8 cellular contexts compared by ENCODE assay signal in genomic region chr7:100271716-100272537, GRCh38. TPM values are rescaled to one million over a fixed set of nuclear protein-coding genes. Genes with fewer than 3 reads are reported as not detected.
DNase-seq lines count a peak whose midpoint lies in the region; ATAC-seq and TF ChIP-seq lines count a peak whose summit lies in the region.

No MANE protein-coding gene starts in this region.

- POLR2A ChIA-PET in Panc1 (lab: Charles Lee): interaction anchor here (0.6 kb wide), 1 partner anchor 157 kb away, joined by 4 read pairs; the partner anchor contains the start of gene ZCWPW1
- POLR2A ChIA-PET in naive thymus-derived CD8-positive, alpha-beta T cell (lab: Charles Lee): interaction anchor here (0.6 to 1.5 kb wide), 8 partner anchors 14 to 171 kb away, joined by 3 to 9 read pairs (median 3); partner anchors contain the start of genes MCM7, PVRIG and ZCWPW1

- H3K36me3 ChIP-seq in DND-41 (ENCODE audit: insufficient read depth, low read length): peaks cover 10% of the 10 kb centered on the region; the same call in 1 of the 2 replicates
- no peaks in the 10 kb centered on the region for H3K36me3 ChIP-seq in KMS-11 (ENCODE audit: insufficient read depth)
- H3K36me3 ChIP-seq in Panc1 (ENCODE audit: control insufficient read depth, insufficient read depth, low read length): no peaks in the 10 kb centered on the region

- ATAC-seq in DND-41 (ENCODE audit: insufficient read depth, low read depth): peak; percentile 88
- ATAC-seq in GM21737 (IDR thresholded peaks at IDR 0.05; ENCODE audit: unreplicated experiment): peak; percentile 89
- peak; percentile 89 for ATAC-seq in Panc1
- peak; percentile 94 to 95 for ATAC-seq in naive thymus-derived CD8-positive, alpha-beta T cell
- peak; percentile 95 to 97 for ATAC-seq in stimulated activated naive B cell treated with anti-CD40 and anti-IgM and Interleukin-4, amounts not matched to agents 10 μg/mL and 1 μg/mL and 100 μg/mL, for 72 hours (replicated peaks)

- peak overlapping the region; percentile 74 to 90 (median 79) for H3K4me3 Mint-ChIP-seq in naive thymus-derived CD8-positive, alpha-beta T cell
- peak overlapping the region; percentile 81 to 84 for H3K4me3 Mint-ChIP-seq in stimulated activated naive B cell treated with anti-CD40 and anti-IgM and Interleukin-4, amounts not matched to agents 10 μg/mL and 1 μg/mL and 100 μg/mL, for 72 hours

- intact Hi-C loops in Panc1 (cut with micrococcal nuclease; ENCODE audit: unreplicated experiment): no loop called here

- no peaks in the 10 kb centered on the region for H3K9me3 Mint-ChIP-seq in naive thymus-derived CD8-positive, alpha-beta T cell
- no peaks in the 10 kb centered on the region for H3K9me3 Mint-ChIP-seq in stimulated activated naive B cell treated with anti-CD40 and anti-IgM and Interleukin-4, amounts not matched to agents 10 μg/mL and 1 μg/mL and 100 μg/mL, for 72 hours

- BruUV-seq in Panc1 (replicated peaks; lab: Mats Ljungman, UMichigan): no TSS peak

- H3K9me3 ChIP-seq in DND-41 (ENCODE audit: insufficient read depth, low read length, severe bottlenecking) (no peaks in the 10 kb centered on the region), Panc1 (ENCODE audit: control insufficient read depth, insufficient read depth, low read depth, low read length) (no peaks in the 10 kb centered on the region)

- H3K79me2 ChIP-seq in DND-41 (ENCODE audit: insufficient read depth, low read length) (peaks cover 44% of the 10 kb centered on the region), KMS-11 (ENCODE audit: insufficient read depth, low read depth) (peaks cover 16% of the 10 kb centered on the region; the same call in 1 of the 2 replicates)

- H3K4me2 ChIP-seq in DND-41 (ENCODE audit: insufficient read depth, low read length) (peak overlapping the region; percentile 77), KMS-11 (peak overlapping the region; percentile 53)

- peak; percentile 48 for TF ChIP-seq CTCF in DND-41 (IDR thresholded peaks at IDR 0.05; ENCODE audit: borderline replicate concordance, extremely low read depth, low read length, poor library complexity, severe bottlenecking)
- TF ChIP-seq CTCF in KMS-11 (conservative IDR thresholded peaks at IDR 0.05; ENCODE audit: low read depth, low read length): no peak
- TF ChIP-seq CTCF in Panc1 (IDR thresholded peaks at IDR 0.05): no peak; the same call in 1 of the 2 replicates
- TF ChIP-seq CTCF in fibroblast of mammary gland (conservative IDR thresholded peaks at IDR 0.05; ENCODE audit: control insufficient read depth, insufficient read depth, low read depth, low read length): no peak

- H3K27me3 ChIP-seq in DND-41 (ENCODE audit: insufficient read depth, low read length, poor library complexity) (no peaks in the 10 kb centered on the region), KMS-11 (ENCODE audit: insufficient read depth, low read depth) (no peaks in the 10 kb centered on the region), Panc1 (ENCODE audit: control insufficient read depth, insufficient read depth, low read length) (no peaks in the 10 kb centered on the region)

- H3K27ac ChIP-seq in DND-41 (ENCODE audit: low read length) (peak overlapping the region; percentile 69), KMS-11 (peak overlapping the region; percentile 23; the same call in 1 of the 2 replicates), Panc1 (ENCODE audit: low read length) (0 out of 2 replicates have a peak overlapping the region, but pooled peaks have one; percentile 30)

- H3K27ac Mint-ChIP-seq in naive thymus-derived CD8-positive, alpha-beta T cell: peak overlapping the region in 8 of 10 donors; percentile 47 to 93 (median 62)
- H3K27ac Mint-ChIP-seq in stimulated activated naive B cell treated with anti-CD40 and anti-IgM and Interleukin-4, amounts not matched to agents 10 μg/mL and 1 μg/mL and 100 μg/mL, for 72 hours: peak overlapping the region; percentile 91

- DNase-seq in DND-41 (peak; percentile 97), Panc1 (ENCODE audit: low read depth, low spot score) (peak; percentile 59), fibroblast of mammary gland (ENCODE audit: low read depth) (peak; percentile 94)
- DNase-seq in activated T-helper 1 cell treated with anti-CD3 and anti-CD28 coated beads, Interleukin-2, amount 50 U/mL, for 16 hours (ENCODE audit: low read depth in 1 of 2, low spot score in 1 of 2): peak; percentile 97 to 98
- peak; percentile 93 to 100 (median 98) for DNase-seq in naive thymus-derived CD8-positive, alpha-beta T cell
- peak; percentile 94 for DNase-seq in stimulated activated naive B cell treated with anti-CD40 and anti-IgM and Interleukin-4, amounts not matched to agents 10 μg/mL and 1 μg/mL and 100 μg/mL, for 72 hours

- peak overlapping the region; percentile 73 for H3K9ac ChIP-seq in DND-41 (ENCODE audit: low read depth, low read length)
- H3K9ac ChIP-seq in KMS-11: peak overlapping the region; percentile 32; the same call in 1 of the 2 replicates

- peaks cover 12 to 35% (median 19%) of the 10 kb centered on the region in 4 donors for H3K4me1 Mint-ChIP-seq in naive thymus-derived CD8-positive, alpha-beta T cell
- H3K4me1 Mint-ChIP-seq in stimulated activated naive B cell treated with anti-CD40 and anti-IgM and Interleukin-4, amounts not matched to agents 10 μg/mL and 1 μg/mL and 100 μg/mL, for 72 hours: peaks cover 17 to 39% of the 10 kb centered on the region in 2 donors

- CTCF ChIA-PET in Panc1 (lab: Charles Lee): interaction anchor here (0.7 kb wide), 1 partner anchor 71 kb away, joined by 3 read pairs; no protein-coding TSS in a partner anchor

- in situ Hi-C loops in Panc1 (cut with HindIII; ENCODE audit: low pct_unique_long_range_greater_than_20kb, low sequenced_read_pairs): no loop called here

- H4K20me1 ChIP-seq in DND-41 (ENCODE audit: insufficient read depth, low read length): peaks cover 21% of the 10 kb centered on the region; the same call in 1 of the 2 replicates
- no peaks in the 10 kb centered on the region for H4K20me1 ChIP-seq in KMS-11 (ENCODE audit: insufficient read depth)

- H3K4me1 ChIP-seq in DND-41 (ENCODE audit: insufficient read depth, low read length) (peaks cover 19% of the 10 kb centered on the region), KMS-11 (ENCODE audit: low read depth, poor library complexity, severe bottlenecking) (peaks cover 13% of the 10 kb centered on the region), Panc1 (ENCODE audit: control insufficient read depth, insufficient read depth, low read length) (peaks cover 8% of the 10 kb centered on the region; the same call in 1 of the 2 replicates)

- H2AFZ ChIP-seq in DND-41 (ENCODE audit: low read depth, low read length) (peak overlapping the region; percentile 90), KMS-11 (ENCODE audit: low read depth) (peak overlapping the region; percentile 91)

- H3K27me3 Mint-ChIP-seq in naive thymus-derived CD8-positive, alpha-beta T cell: no peaks in the 10 kb centered on the region
- no peaks in the 10 kb centered on the region for H3K27me3 Mint-ChIP-seq in stimulated activated naive B cell treated with anti-CD40 and anti-IgM and Interleukin-4, amounts not matched to agents 10 μg/mL and 1 μg/mL and 100 μg/mL, for 72 hours

- peak overlapping the region; percentile 55 to 69; a peak in 3 of 4 replicates for H3K4me3 ChIP-seq in DND-41 (ENCODE audit: low read depth in 1 of 2, low read length in 2 of 2)
- H3K4me3 ChIP-seq in KMS-11 (IDR thresholded peaks at IDR 0.05; ENCODE audit: insufficient read depth, low read depth, low read length): no peak overlapping the region
- peak overlapping the region; percentile 52 to 55 for H3K4me3 ChIP-seq in Panc1 (ENCODE audit: low read depth in 2 of 2, low read length in 2 of 2)
- H3K4me3 ChIP-seq in fibroblast of mammary gland (ENCODE audit: control insufficient read depth, low read depth, low read length): peak overlapping the region; percentile 49

- peaks cover 0 to 5% (median 0%) of the 10 kb centered on the region in 3 donors for H3K36me3 Mint-ChIP-seq in naive thymus-derived CD8-positive, alpha-beta T cell
- no peaks in the 10 kb centered on the region for H3K36me3 Mint-ChIP-seq in stimulated activated naive B cell treated with anti-CD40 and anti-IgM and Interleukin-4, amounts not matched to agents 10 μg/mL and 1 μg/mL and 100 μg/mL, for 72 hours

RNA-seq across cellular contexts. Expression of gene SPDYE3, which starts 35.6 kb away (rescaled TPM):
- total RNA-seq in Panc1 (2021; ENCODE audit: unreplicated experiment): not detected
- 5.5 TPM for polyA plus RNA-seq in Panc1 (2012; ENCODE audit: insufficient read length)
- not detected for total RNA-seq in naive thymus-derived CD8-positive, alpha-beta T cell
- 10 to 100 TPM in 1 of 3 donors, 1 to 10 TPM in 2; 4.8 to 10.9 (median 7.7) TPM for polyA plus RNA-seq in naive thymus-derived CD8-positive, alpha-beta T cell

RNA-seq across cellular contexts. Expression of gene PVRIG, which starts 52.2 kb away (rescaled TPM):
- not detected for total RNA-seq in Panc1 (2021; ENCODE audit: unreplicated experiment)
- polyA plus RNA-seq in Panc1 (2012; ENCODE audit: insufficient read length): not detected
- total RNA-seq in naive thymus-derived CD8-positive, alpha-beta T cell: 10 to 100 TPM; 81.5 to 83.8 TPM
- polyA plus RNA-seq in naive thymus-derived CD8-positive, alpha-beta T cell: 10 to 100 TPM; 79.1 to 85.4 (median 84.7) TPM

Comparison
In these comparisons a context has a peak if more than half of its experiments do, and no peak if none do; other contexts are left out.
1. RNA of gene PVRIG, which starts 52.2 kb away (total RNA-seq): 81.5 to 83.8 TPM in naive thymus-derived CD8-positive, alpha-beta T cell; not detected in Panc1 (single experiment); every median in the first group is over 10 times any median in the second.
2. Peak in every context shown above with its lines, with median percentiles within 50 percentile points of each other: ATAC-seq, DNase-seq and H3K27ac ChIP-seq.